Comparison of ENCODE assay signal across 26 cellular contexts in genomic region chr15:70046716-70047369, GRCh38. TPM values are rescaled to one million over a fixed set of nuclear protein-coding genes. Genes with fewer than 3 reads are reported as not detected.
DNase-seq lines count a peak whose midpoint lies in the region; ATAC-seq, FAIRE-seq and TF ChIP-seq lines count a peak whose summit lies in the region.
"Had no signal": no experiment of that assay in that cellular context is flagged by ENCODE, and none has a peak within 500 bp of the region (broad histone marks: within the 10 kb centered on the region; RNA-seq: fewer than 3 reads in every experiment).

No MANE protein-coding gene starts in this region.

- no peaks in the 10 kb centered on the region for H4K20me1 ChIP-seq in SK-N-SH (ENCODE audit: insufficient read depth)
- H4K20me1 ChIP-seq in OCI-LY1 (ENCODE audit: insufficient read depth, low read length) = no peaks in the 10 kb centered on the region
- H4K20me1 ChIP-seq in HepG2 (ENCODE audit: insufficient read depth, low read length) = no peaks in the 10 kb centered on the region

- H3K36me3 Mint-ChIP-seq in stimulated activated memory B cell treated with anti-CD40 and anti-IgM and Interleukin-4, amounts not matched to agents 10 μg/mL and 1 μg/mL and 100 μg/mL, for 72 hours = peaks cover 59% of the 10 kb centered on the region

- H3K4me1 ChIP-seq in SK-N-SH (ENCODE audit: control insufficient read depth in 1 of 2, insufficient read depth in 2 of 2, low read depth in 1 of 2, low read length in 1 of 2) (peaks cover 0 to 17% of the 10 kb centered on the region in 2 experiments; a peak in 1 of 4 replicates), OCI-LY1 (ENCODE audit: insufficient read depth, low read length, severe bottlenecking) (no peaks in the 10 kb centered on the region), HepG2 (ENCODE audit: insufficient read depth, low read length) (no peaks in the 10 kb centered on the region), small intestine (ENCODE audit: control insufficient read depth in 2 of 2, insufficient read depth in 1 of 2, low read depth in 1 of 2, low read length in 1 of 2) (no peaks in the 10 kb centered on the region)

- FAIRE-seq in HepG2 (lab: Jason Lieb, UNC) (no peak), small intestine (lab: Jason Lieb, UNC) (no peak)
- FAIRE-seq: A204.1 had no signal

- no peak for TF ChIP-seq RAD21 in SK-N-SH (IDR thresholded peaks at IDR 0.05; ENCODE audit: low read length)
- no peak for TF ChIP-seq RAD21 in HepG2 (CRISPR knock-in tag; IDR thresholded peaks at IDR 0.05)

- TF ChIP-seq POLR2A in HepG2 (IDR thresholded peaks at IDR 0.05; ENCODE audit: insufficient read depth in 1 of 2, low read depth in 2 of 2, low read length in 2 of 2) = no peak

- no peak for TF ChIP-seq CTCF in SK-N-SH (IDR thresholded peaks at IDR 0.05)
- TF ChIP-seq CTCF in OCI-LY1 (IDR thresholded peaks at IDR 0.05; ENCODE audit: low read length) = no peak
- TF ChIP-seq CTCF in HepG2 (CRISPR knock-in tag; IDR thresholded peaks at IDR 0.05) = no peak

- H3F3A ChIP-seq in SK-N-SH (replicated peaks; ENCODE audit: insufficient read depth) = peaks cover 6% of the 10 kb centered on the region
- no peaks in the 10 kb centered on the region for H3F3A ChIP-seq in OCI-LY1 (ENCODE audit: insufficient read depth, low read length)

- H3K9me2 ChIP-seq in SK-N-SH = no peaks in the 10 kb centered on the region
- H3K9me2 ChIP-seq in OCI-LY1 (ENCODE audit: low read depth, low read length) = no peaks in the 10 kb centered on the region

- H3K27me3 ChIP-seq in SK-N-SH (ENCODE audit: insufficient read depth) = no peaks in the 10 kb centered on the region
- no peaks in the 10 kb centered on the region for H3K27me3 ChIP-seq in OCI-LY1 (ENCODE audit: insufficient read depth, low read length)
- H3K27me3 ChIP-seq in HepG2 (ENCODE audit: control insufficient read depth in 1 of 2, insufficient read depth in 2 of 2, low read length in 2 of 2) = no peaks in the 10 kb centered on the region
- no peaks in the 10 kb centered on the region for H3K27me3 ChIP-seq in small intestine (ENCODE audit: control insufficient read depth in 2 of 2, insufficient read depth in 2 of 2, low read length in 2 of 2)
- H3K27me3 ChIP-seq: gastroesophageal sphincter had no signal

- 71% methylated on average over 2 of the region's 3 CpGs for WGBS in SK-N-SH (ENCODE audit: low lambda C conversion rate)
- 48% methylated on average over 2 of the region's 3 CpGs for WGBS in HepG2 (ENCODE audit: low lambda C conversion rate)
- 79 to 90% (median 86%) methylated on average over 3 of the region's 3 CpGs for WGBS in small intestine, 3 donors

- H3K9me3 ChIP-seq in SK-N-SH = no peaks in the 10 kb centered on the region
- no peaks in the 10 kb centered on the region for H3K9me3 ChIP-seq in OCI-LY1 (ENCODE audit: low read length)
- H3K9me3 ChIP-seq in HepG2 (ENCODE audit: low read length) = no peaks in the 10 kb centered on the region
- no peaks in the 10 kb centered on the region for H3K9me3 ChIP-seq in small intestine (ENCODE audit: control insufficient read depth, low read depth)
- H3K9me3 ChIP-seq: gastroesophageal sphincter had no signal

- in situ Hi-C loops in HepG2 (cut with HindIII; ENCODE audit: extremely low pct_ligation_motif_present, low pct_unique_long_range_greater_than_20kb) = no loop called here

- H3K9me3 Mint-ChIP-seq in stimulated activated memory B cell treated with anti-CD40 and anti-IgM and Interleukin-4, amounts not matched to agents 10 μg/mL and 1 μg/mL and 100 μg/mL, for 72 hours = peaks cover 8% of the 10 kb centered on the region
- H3K9me3 Mint-ChIP-seq: activated naive CD4-positive, alpha-beta T cell treated with anti-CD3 and anti-CD28 coated beads for 36 hours; activated T-cell treated with anti-CD3 and anti-CD28 coated beads, Interleukin-2, amount 50 U/mL, for 4 hours had no signal

- H3K4me3 ChIP-seq in SK-N-SH (ENCODE audit: low read depth in 2 of 2, low read length in 1 of 2) = no peak overlapping the region
- no peak overlapping the region for H3K4me3 ChIP-seq in OCI-LY1 (ENCODE audit: low read depth, low read length, poor library complexity, severe bottlenecking)
- H3K4me3 ChIP-seq in HepG2 (replicated peaks in 1 of 3; ENCODE audit: insufficient read depth in 1 of 3, low read depth in 2 of 3, low read length in 3 of 3) = no peak overlapping the region
- no peak overlapping the region for H3K4me3 ChIP-seq in small intestine (ENCODE audit: low read depth in 1 of 2, low read length in 2 of 2)
- H3K4me3 ChIP-seq: gastroesophageal sphincter, smooth muscle cell had no signal

- POLR2A ChIA-PET in SK-N-SH (lab: Yijun Ruan, JAX) = no interaction called here
- POLR2A ChIA-PET in HepG2 (lab: Yijun Ruan, JAX) = interaction anchor here (1.3 kb wide), 1 partner anchor 51 kb away, joined by 4 read pairs; the partner anchor contains the start of gene TLE3

- H3K79me2 ChIP-seq in SK-N-SH (ENCODE audit: insufficient read depth) (no peaks in the 10 kb centered on the region), OCI-LY1 (ENCODE audit: insufficient read depth, low read length) (no peaks in the 10 kb centered on the region), HepG2 (ENCODE audit: insufficient read depth, low read length) (no peaks in the 10 kb centered on the region)

- H3K36me3 ChIP-seq in SK-N-SH (replicated peaks in 1 of 2; ENCODE audit: control insufficient read depth in 1 of 2, insufficient read depth in 2 of 2, low read length in 1 of 2) (peaks cover 5 to 30% of the 10 kb centered on the region in 2 experiments), OCI-LY1 (ENCODE audit: insufficient read depth, low read length) (peaks cover 45% of the 10 kb centered on the region), HepG2 (replicated peaks in 1 of 2; ENCODE audit: control insufficient read depth in 1 of 2, insufficient read depth in 2 of 2, low read length in 2 of 2) (peaks cover 4 to 22% of the 10 kb centered on the region in 2 experiments; a peak in 3 of 5 replicates), small intestine (ENCODE audit: control insufficient read depth in 2 of 2, insufficient read depth in 2 of 2, low read length in 2 of 2) (peaks cover 3 to 17% of the 10 kb centered on the region in 2 donors)

- H3K4me2 ChIP-seq in SK-N-SH = no peak overlapping the region
- no peak overlapping the region for H3K4me2 ChIP-seq in OCI-LY1 (ENCODE audit: low read length)
- no peak overlapping the region for H3K4me2 ChIP-seq in HepG2 (ENCODE audit: low read depth, low read length)
- H3K4me2 ChIP-seq: smooth muscle cell had no signal

- H3K27ac Mint-ChIP-seq in stimulated activated memory B cell treated with anti-CD40 and anti-IgM and Interleukin-4, amounts not matched to agents 10 μg/mL and 1 μg/mL and 100 μg/mL, for 72 hours = peak overlapping the region; percentile 18
- H3K27ac Mint-ChIP-seq: activated CD8-positive, alpha-beta T cell treated with anti-CD3 and anti-CD28 coated beads, Interleukin-2, amount 10 ng/mL, durations not matched to agents 7 days and 5 days; activated naive CD4-positive, alpha-beta T cell treated with anti-CD3 and anti-CD28 coated beads for 36 hours had no signal

- no peak overlapping the region for H3K9ac ChIP-seq in SK-N-SH
- H3K9ac ChIP-seq in OCI-LY1 (ENCODE audit: low read length) = no peak overlapping the region
- H3K9ac ChIP-seq in HepG2 (ENCODE audit: insufficient read depth, low read depth, low read length) = no peak overlapping the region

- H3K27me3 Mint-ChIP-seq in stimulated activated memory B cell treated with anti-CD40 and anti-IgM and Interleukin-4, amounts not matched to agents 10 μg/mL and 1 μg/mL and 100 μg/mL, for 72 hours = no peaks in the 10 kb centered on the region

- no peak overlapping the region for H3K4me3 Mint-ChIP-seq in stimulated activated memory B cell treated with anti-CD40 and anti-IgM and Interleukin-4, amounts not matched to agents 10 μg/mL and 1 μg/mL and 100 μg/mL, for 72 hours
- H3K4me3 Mint-ChIP-seq: activated CD8-positive, alpha-beta T cell treated with anti-CD3 and anti-CD28 coated beads, Interleukin-2, amount 10 ng/mL, durations not matched to agents 7 days and 5 days; activated naive CD4-positive, alpha-beta T cell treated with anti-CD3 and anti-CD28 coated beads for 36 hours; activated T-cell treated with anti-CD3 and anti-CD28 coated beads, Interleukin-2, amount 50 U/mL, for 4 hours; neural crest cell had no signal

- DNase-seq in SK-N-SH (no peak), HepG2 (ENCODE audit: low spot score) (no peak), cortex of kidney (lab: John Stamatoyannopoulos, UW) (no peak), NCI-H748 (lab: John Stamatoyannopoulos, UW; ENCODE audit: unreplicated experiment) (no peak), small intestine (no peak)
- DNase-seq: activated CD8-positive, alpha-beta T cell treated with anti-CD3 and anti-CD28 coated beads, Interleukin-2, amount 10 ng/mL, durations not matched to agents 7 days and 5 days; activated naive CD4-positive, alpha-beta T cell treated with anti-CD3 and anti-CD28 coated beads for 36 hours; activated T-cell treated with anti-CD3 and anti-CD28 coated beads, Interleukin-2, amount 50 U/mL, for 4 hours; effector CD8-positive, alpha-beta T cell; hypothalamus; NCI-H1436; NCI-H2171; NCI-H526; stimulated activated CD4-positive, alpha-beta T cell treated with anti-CD3 and anti-CD28 coated beads, Interleukin-4, amount 100 ng/mL, for 1 hour; stimulated activated naive CD4-positive, alpha-beta T cell treated with Interleukin-2 at 50 U/mL for 16 hours; T-helper 9 cell had no signal

- ATAC-seq in SK-N-SH treated with all-trans-retinoic acid at 6 μM for 48 hours (peak; percentile 13; the same call in 1 of the 3 replicates), HepG2 (peak; percentile 49)
- ATAC-seq in stimulated activated memory B cell treated with anti-CD40 and anti-IgM and Interleukin-4, amounts not matched to agents 10 μg/mL and 1 μg/mL and 100 μg/mL, for 72 hours = no peak
- ATAC-seq: activated CD4-positive, CD25-positive, alpha-beta regulatory T cell treated with anti-CD3 and anti-CD28 coated beads, Interleukin-2, amount 50 U/mL, for 24 hours; activated CD8-positive, alpha-beta T cell treated with anti-CD3 and anti-CD28 coated beads, Interleukin-2, amount 10 ng/mL, durations not matched to agents 7 days and 5 days; activated T-cell treated with anti-CD3 and anti-CD28 coated beads, Interleukin-2, amount 50 U/mL, for 4 hours; esophagus mucosa; gastroesophageal sphincter had no signal

- H2AFZ ChIP-seq in SK-N-SH (ENCODE audit: low read depth) = no peak overlapping the region
- no peak overlapping the region for H2AFZ ChIP-seq in OCI-LY1 (ENCODE audit: low read length)
- no peak overlapping the region for H2AFZ ChIP-seq in HepG2 (ENCODE audit: low read length)

- peaks cover 11% of the 10 kb centered on the region for H3K4me1 Mint-ChIP-seq in stimulated activated memory B cell treated with anti-CD40 and anti-IgM and Interleukin-4, amounts not matched to agents 10 μg/mL and 1 μg/mL and 100 μg/mL, for 72 hours

- no peak overlapping the region for H3K27ac ChIP-seq in SK-N-SH (ENCODE audit: low read depth in 2 of 2, low read length in 1 of 2)
- H3K27ac ChIP-seq in OCI-LY1 (ENCODE audit: low read depth, low read length, poor library complexity, severe bottlenecking) = peak overlapping the region; percentile 15
- H3K27ac ChIP-seq in HepG2 (ENCODE audit: extremely low read length, insufficient read depth, low read length) = no peak overlapping the region
- peak overlapping the region in 1 of 2 donors; percentile 43 for H3K27ac ChIP-seq in small intestine (ENCODE audit: low read depth in 1 of 2, low read length in 1 of 2)
- H3K27ac ChIP-seq: RWPE1 had no signal

- CTCF ChIA-PET in SK-N-SH (lab: Yijun Ruan, JAX) = interaction anchor here (0.9 kb wide), 1 partner anchor 11 kb away, joined by 3 read pairs; no protein-coding TSS in a partner anchor
- CTCF ChIA-PET in HepG2 (lab: Yijun Ruan, JAX; ENCODE audit: low intra/inter-chr PET ratio, low total read pairs) = no interaction called here

- intact Hi-C loops in HepG2 (cut with micrococcal nuclease; ENCODE audit: unreplicated experiment) = no loop called here

- BruUV-seq in HepG2 (replicated peaks; lab: Mats Ljungman, UMichigan) = no TSS peak

- TF ChIP-seq EP300 in SK-N-SH (IDR thresholded peaks at IDR 0.05; ENCODE audit: borderline replicate concordance in 1 of 2, low read depth in 1 of 2, low read length in 1 of 2) (no peak), HepG2 (IDR thresholded peaks at IDR 0.05; ENCODE audit: low read depth in 2 of 2, low read length in 2 of 2) (no peak), HepG2 (CRISPR knock-in tag; IDR thresholded peaks at IDR 0.05; ENCODE audit: borderline replicate concordance) (no peak)

RNA-seq across cellular contexts. Expression of gene TLE3, which starts 50.9 kb away (rescaled TPM):
- polyA plus RNA-seq in SK-N-SH (2012; rRNA removed) = 8.4 and 14.7 TPM in 2 replicates
- 6.1 and 8.4 TPM in 2 replicates for polyA plus RNA-seq in SK-N-SH (2012; cell fraction: cytosol; rRNA removed)
- 42.8 and 50.1 TPM in 2 replicates for polyA plus RNA-seq in SK-N-SH (2012; cell fraction: nucleus; rRNA removed)
- 11.9 TPM in 2 replicates for total RNA-seq in HepG2 (2016; rRNA removed; fragmentation: Illumina TruSeq; extraction: Trizol)
- total RNA-seq in HepG2 (2016; cell fraction: cytosol; rRNA removed; fragmentation: Illumina TruSeq; extraction: Trizol; ENCODE audit: low read depth) = 4.3 and 4.6 TPM in 2 replicates
- total RNA-seq in HepG2 (2016; cell fraction: insoluble cytoplasmic fraction; rRNA removed; fragmentation: Illumina TruSeq; extraction: Trizol) = 11.3 and 13.4 TPM in 2 replicates
- 6.8 and 8.2 TPM in 2 replicates for total RNA-seq in HepG2 (2016; cell fraction: membrane; rRNA removed; fragmentation: Illumina TruSeq; extraction: Trizol)
- total RNA-seq in HepG2 (2016; cell fraction: nucleus; rRNA removed; fragmentation: Illumina TruSeq; extraction: Trizol) = 17.8 and 18.8 TPM in 2 replicates
- polyA plus RNA-seq in HepG2 (2011; rRNA removed) = 10.8 and 13.8 TPM in 2 replicates
- polyA plus RNA-seq in HepG2 (2011; cell fraction: cytosol; rRNA removed) = 7.1 and 8.6 TPM in 2 replicates
- 48.8 and 69.4 TPM in 2 replicates for polyA plus RNA-seq in HepG2 (2011; cell fraction: nucleus; rRNA removed)
- polyA plus RNA-seq in HepG2 (2012) = 21.9 and 27.0 TPM in 2 replicates
- polyA plus RNA-seq in HepG2 (2016; cell fraction: cytosol; fragmentation: Illumina TruSeq; extraction: Trizol; ENCODE audit: low read depth) = 0.89 and 1.1 TPM in 2 replicates
- 11.5 and 15.8 TPM in 2 replicates for polyA plus RNA-seq in HepG2 (2016; cell fraction: insoluble cytoplasmic fraction; fragmentation: Illumina TruSeq; extraction: Trizol; ENCODE audit: low read depth)
- polyA plus RNA-seq in HepG2 (2016; cell fraction: membrane; fragmentation: Illumina TruSeq; extraction: Trizol; ENCODE audit: low read depth) = 2.4 and 4.2 TPM in 2 replicates
- polyA plus RNA-seq in HepG2 (2016; cell fraction: nucleus; fragmentation: Illumina TruSeq; extraction: Trizol; ENCODE audit: insufficient read depth, low read depth) = 22.7 and 23.0 TPM in 2 replicates
- 51.1 and 121 TPM in 2 replicates for polyA minus RNA-seq in HepG2 (2011; rRNA and poly(A)+ RNA removed; ENCODE audit: low replicate concordance)
- polyA minus RNA-seq in HepG2 (2011; cell fraction: cytosol; rRNA and poly(A)+ RNA removed) = 16.1 and 16.6 TPM in 2 replicates
- 57.1 and 60.3 TPM in 2 replicates for polyA minus RNA-seq in HepG2 (2011; cell fraction: nucleus; rRNA and poly(A)+ RNA removed)
- 10 to 100 TPM; 14.3 to 22.2 (median 14.6) TPM for polyA plus RNA-seq in small intestine
